Comparison of ENCODE assay signal across 18 cellular contexts in genomic region chr3:72763751-72764440, GRCh38.
"Had no signal": no experiment of that assay in that cellular context is flagged by ENCODE, and none has a peak within 500 bp of the region (broad histone marks: within the 10 kb centered on the region; RNA-seq: fewer than 3 reads in every experiment).

No MANE protein-coding gene starts in this region.

- H3K4me3 Mint-ChIP-seq: activated CD4-positive, alpha-beta T cell treated with anti-CD3 and anti-CD28 coated beads, Interleukin-2, amount 10 ng/mL, durations not matched to agents 24 days and 14 days; activated naive CD8-positive, alpha-beta T cell treated with anti-CD3 and anti-CD28 coated beads, Interleukin-2, amount 50 U/mL, for 24 hours; brain; dendritic cell treated with granulocyte-macrophage colony-stimulating factor and Interleukin-4, amounts not matched to agents 40 ng/mL and 50 ng/mL, for 4 days; immature natural killer cell; memory B cell; nephron progenitor cell; WTC11 had no signal

- H3K27ac Mint-ChIP-seq: activated CD4-positive, alpha-beta T cell treated with anti-CD3 and anti-CD28 coated beads, Interleukin-2, amount 10 ng/mL, durations not matched to agents 24 days and 14 days; activated naive CD8-positive, alpha-beta T cell treated with anti-CD3 and anti-CD28 coated beads, Interleukin-2, amount 50 U/mL, for 24 hours; brain; dendritic cell treated with granulocyte-macrophage colony-stimulating factor and Interleukin-4, amounts not matched to agents 40 ng/mL and 50 ng/mL, for 4 days; immature natural killer cell; memory B cell; nephron progenitor cell; WTC11 had no signal

- DNase-seq: activated CD4-positive, alpha-beta T cell treated with anti-CD3 and anti-CD28 coated beads, Interleukin-2, amount 10 ng/mL, durations not matched to agents 24 days and 14 days; activated naive CD4-positive, alpha-beta T cell treated with Interleukin-2 at 50 U/mL for 16 hours; activated naive CD8-positive, alpha-beta T cell treated with anti-CD3 and anti-CD28 coated beads, Interleukin-2, amount 50 U/mL, for 24 hours; erythroblast; immature natural killer cell; left colon; nephron progenitor cell; stimulated activated CD4-positive, alpha-beta T cell treated with anti-CD3 and anti-CD28 coated beads, Interleukin-2, amount 100 ng/mL, for 24 hours; stimulated activated naive CD4-positive, alpha-beta T cell; substantia nigra; SW 1271; T1000; trophoblast cell had no signal

- H3K27me3 Mint-ChIP-seq: activated CD4-positive, alpha-beta T cell treated with anti-CD3 and anti-CD28 coated beads, Interleukin-2, amount 10 ng/mL, durations not matched to agents 24 days and 14 days; activated naive CD8-positive, alpha-beta T cell treated with anti-CD3 and anti-CD28 coated beads, Interleukin-2, amount 50 U/mL, for 24 hours had no signal

- H3K36me3 Mint-ChIP-seq: WTC11 had no signal

- ATAC-seq: activated naive CD8-positive, alpha-beta T cell treated with anti-CD3 and anti-CD28 coated beads, Interleukin-2, amount 50 U/mL, for 24 hours; left colon; sciatic nerve; WTC11 had no signal

- H3K9me3 Mint-ChIP-seq: activated CD4-positive, alpha-beta T cell treated with anti-CD3 and anti-CD28 coated beads, Interleukin-2, amount 10 ng/mL, durations not matched to agents 24 days and 14 days; activated naive CD8-positive, alpha-beta T cell treated with anti-CD3 and anti-CD28 coated beads, Interleukin-2, amount 50 U/mL, for 24 hours; brain; dendritic cell treated with granulocyte-macrophage colony-stimulating factor and Interleukin-4, amounts not matched to agents 40 ng/mL and 50 ng/mL, for 4 days; immature natural killer cell; memory B cell; nephron progenitor cell; WTC11 had no signal

- H3K4me1 Mint-ChIP-seq: memory B cell had no signal
